ENCODE assay signal across 8 cellular contexts in genomic region chr12:106136263-106136662, GRCh38. TPM values are rescaled to one million over a fixed set of nuclear protein-coding genes. Genes with fewer than 3 reads are reported as not detected.
DNase-seq lines count a peak whose midpoint lies in the region; ATAC-seq and TF ChIP-seq lines count a peak whose summit lies in the region.

No MANE protein-coding gene starts in this region.

- DNase-seq in GM06990 (ENCODE audit: extremely low read depth, insufficient read length) = peak; percentile 6
- peak; percentile 46 for DNase-seq in NCI-H1092 (lab: John Stamatoyannopoulos, UW)
- peak; percentile 41 for DNase-seq in SKM-1 treated with dmso at 0.1 percent for 144 hours (lab: John Stamatoyannopoulos, UW; ENCODE audit: unreplicated experiment)
- peak; percentile 97 for DNase-seq in adipocyte (ENCODE audit: low read depth)
- DNase-seq in heart right ventricle = peak; percentile 91 to 92
- DNase-seq in posterior cingulate gyrus = peak; percentile 85 to 99 (median 95)
- peak; percentile 86 for DNase-seq in transverse colon

- ATAC-seq in heart right ventricle (peak in 6 of 8 donors; percentile 0 to 66 (median 46)), GM18873 (IDR thresholded peaks at IDR 0.05; ENCODE audit: low FRiP score, unreplicated experiment) (no peak)

- in situ Hi-C loops in transverse colon (cut with MboI; ENCODE audit: low pct_ligation_motif_present in 1 of 4, low pct_unique_long_range_greater_than_20kb in 1 of 4, low sequenced_read_pairs in 3 of 4) = loop anchor here (10.0 to 25.0 kb wide), 3 partner anchors 424 to 711 kb away; no protein-coding TSS in a partner anchor

- H3K9me3 ChIP-seq in adipocyte (ENCODE audit: control insufficient read depth, low read length) (no peaks in the 10 kb centered on the region), heart right ventricle (no peaks in the 10 kb centered on the region), transverse colon (no peaks in the 10 kb centered on the region)

- intact Hi-C loops in heart right ventricle (cut with DNase I) (loop anchor here (1.0 to 10.0 kb wide), 19 partner anchors 34 to 715 kb away; no protein-coding TSS in a partner anchor), posterior cingulate gyrus (cut with DNase I) (loop anchor here (1.0 to 10.0 kb wide), 5 partner anchors 39 to 716 kb away; partner anchors contain the start of gene TCP11L2), transverse colon (cut with DNase I; ENCODE audit: low total_unique reads) (loop anchor here (10.0 kb wide), 1 partner anchor 431 kb away; no protein-coding TSS in a partner anchor)

- TF ChIP-seq EP300 in transverse colon (IDR thresholded peaks at IDR 0.05; ENCODE audit: low read depth) = no peak

- H3K4me3 ChIP-seq in GM06990 (replicated peaks; ENCODE audit: low read depth, low read length) = no peak overlapping the region
- peak overlapping the region; percentile 88 for H3K4me3 ChIP-seq in adipocyte (ENCODE audit: low read length)
- H3K4me3 ChIP-seq in heart right ventricle = peak overlapping the region; percentile 64 to 97 (median 88)
- H3K4me3 ChIP-seq in transverse colon = peak overlapping the region in 1 of 4 donors; percentile 17

- TF ChIP-seq CTCF in GM06990 (IDR thresholded peaks at IDR 0.05; ENCODE audit: insufficient read depth, low read length, poor library complexity, severe bottlenecking) (peak; percentile 79), heart right ventricle (IDR thresholded peaks at IDR 0.05) (peak; percentile 79 to 93 (median 87)), transverse colon (IDR thresholded peaks at IDR 0.05) (peak; percentile 74 to 87 (median 82))

- H3K9ac ChIP-seq in adipocyte (ENCODE audit: low read length) = peak overlapping the region; percentile 89

- H3K27ac ChIP-seq in heart right ventricle (peak overlapping the region; percentile 93 to 100 (median 98)), transverse colon (peak overlapping the region; percentile 8 to 90 (median 72))

- peaks cover 71% of the 10 kb centered on the region for H3K4me1 ChIP-seq in adipocyte (ENCODE audit: control insufficient read depth, insufficient read depth, low read length)
- peaks cover 26 to 75% (median 61%) of the 10 kb centered on the region in 9 donors for H3K4me1 ChIP-seq in heart right ventricle
- peaks cover 0 to 41% (median 11%) of the 10 kb centered on the region in 4 donors for H3K4me1 ChIP-seq in transverse colon

- no peak for TF ChIP-seq POLR2A in transverse colon (IDR thresholded peaks at IDR 0.05)

- 1 to 2% methylated on average over 13 of the region's 13 CpGs for WGBS in heart right ventricle, 2 donors
- WGBS in transverse colon (ENCODE audit: low coverage in 1 of 2), 2 donors = 6 to 10% methylated on average over 13 of the region's 13 CpGs

- H3K36me3 ChIP-seq in GM06990 (ENCODE audit: control insufficient read depth, insufficient read depth, low read length) (no peaks in the 10 kb centered on the region), adipocyte (ENCODE audit: control insufficient read depth, insufficient read depth, low read length, severe bottlenecking) (no peaks in the 10 kb centered on the region), heart right ventricle (no peaks in the 10 kb centered on the region), transverse colon (no peaks in the 10 kb centered on the region)

- H3K27me3 ChIP-seq in GM06990 (replicated peaks; ENCODE audit: control insufficient read depth, insufficient read depth, low read length) (no peaks in the 10 kb centered on the region; the same call in 1 of the 2 replicates), adipocyte (replicated peaks; ENCODE audit: control insufficient read depth, insufficient read depth, low read length) (no peaks in the 10 kb centered on the region), heart right ventricle (peaks cover 0 to 54% (median 0%) of the 10 kb centered on the region in 7 donors), transverse colon (peaks cover 35% of the 10 kb centered on the region)

RNA-seq across cellular contexts. Expression of gene NUAK1, which starts 2.5 kb away (rescaled TPM):
- total RNA-seq in heart right ventricle (10 to 100 TPM; 37.0 to 59.0 (median 47.6) TPM), transverse colon (10 to 100 TPM in 1 of 4 donors, 1 to 10 TPM in 2, under 1 TPM in 1; 0.75 to 14.7 (median 3.5) TPM)
- polyA plus RNA-seq in heart right ventricle = 10 to 100 TPM in 1 of 2 donors, 1 to 10 TPM in 1; 9.8 to 10.8 TPM

Comparison
In these comparisons a context has a peak if more than half of its experiments do, and no peak if none do; other contexts are left out.
1. DNase-seq: peak in every context shown above with its lines; median percentile 97 in adipocyte; 95 in posterior cingulate gyrus; 92 in heart right ventricle; 86 in transverse colon; 46 in NCI-H1092; 41 in SKM-1 treated with dmso at 0.1 percent for 144 hours; 6 in GM06990.